ENCODE assay signal across 12 cellular contexts in genomic region chr5:115600771-115601170, GRCh38. TPM values are rescaled to one million over a fixed set of nuclear protein-coding genes. Genes with fewer than 3 reads are reported as not detected.
A peak's percentile ranks its signal among the peaks of the same experiment; 100 is the strongest.
DNase-seq lines count a peak whose midpoint lies in the region; ATAC-seq, FAIRE-seq and TF ChIP-seq lines count a peak whose summit lies in the region.
"Had no signal": no experiment of that assay in that cellular context is flagged by ENCODE, and none has a peak within 500 bp of the region (broad histone marks: within the 10 kb centered on the region; RNA-seq: fewer than 3 reads in every experiment).

No MANE protein-coding gene starts in this region.

- TF ChIP-seq EP300 in GM12878 (IDR thresholded peaks at IDR 0.05; ENCODE audit: borderline replicate concordance in 1 of 2, control insufficient read depth in 1 of 2, low read depth in 2 of 2, low read length in 2 of 2) (no peak), upper lobe of left lung (IDR thresholded peaks at IDR 0.05) (no peak)

- peak overlapping the region; percentile 87; the same call in 1 of the 2 replicates for H3K9ac ChIP-seq in GM12878 (ENCODE audit: control insufficient read depth, insufficient read depth, low read length)

- no peaks in the 10 kb centered on the region for H3K36me3 Mint-ChIP-seq in naive B cell

- no peaks in the 10 kb centered on the region for H4K20me1 ChIP-seq in GM12878 (ENCODE audit: control insufficient read depth, insufficient read depth)

- H3K4me3 ChIP-seq in ACC112 (ENCODE audit: low read depth, low read length) (peak overlapping the region; percentile 97), GM12875 (ENCODE audit: low read depth, low read length) (peak overlapping the region; percentile 8), GM12878 (peak overlapping the region; percentile 66; the same call in 1 of the 2 replicates), upper lobe of left lung (peak overlapping the region in 2 of 4 donors; percentile 79 to 82), adrenal gland (peak overlapping the region in 1 of 4 donors; percentile 61)

- RAD21 ChIA-PET in GM12878 (lab: Charles Lee; ENCODE audit: unreplicated experiment) = interaction anchor here (1.0 to 3.8 kb wide), 7 partner anchors 10 to 60 kb away, joined by 3 to 22 read pairs (median 5); no protein-coding TSS in a partner anchor

- no peaks in the 10 kb centered on the region for H3K9me3 Mint-ChIP-seq in naive B cell

- no peak for FAIRE-seq in GM12878 (lab: Jason Lieb, UNC)
- FAIRE-seq: HepG2 had no signal

- H2AFZ ChIP-seq in ACC112 (ENCODE audit: low read length, unreplicated experiment) (no peak overlapping the region), GM12878 (ENCODE audit: control insufficient read depth, low read depth, low read length) (no peak overlapping the region)

- H3K27me3 ChIP-seq in ACC112 (ENCODE audit: insufficient read depth, low read length) (no peaks in the 10 kb centered on the region), GM12878 (replicated peaks in 1 of 2; ENCODE audit: control insufficient read depth in 2 of 2, insufficient read depth in 2 of 2, low read length in 1 of 2) (no peaks in the 10 kb centered on the region), upper lobe of left lung (no peaks in the 10 kb centered on the region), adrenal gland (no peaks in the 10 kb centered on the region)

- H3K4me1 Mint-ChIP-seq in naive B cell = peaks cover 24 to 45% (median 37%) of the 10 kb centered on the region in 3 donors

- 62% methylated on average over 3 of the region's 3 CpGs for WGBS in GM12878 (ENCODE audit: insufficient coverage, insufficient replicate concordance, low lambda C conversion rate, missing lambda C conversion rate)
- WGBS in upper lobe of left lung, 2 donors = 89 to 92% methylated on average over 3 of the region's 3 CpGs
- 83 to 95% (median 94%) methylated on average over 3 of the region's 3 CpGs for WGBS in adrenal gland, 4 donors

- peaks cover 23% of the 10 kb centered on the region for H3K4me1 ChIP-seq in ACC112 (ENCODE audit: control insufficient read depth, insufficient read depth, low read length, unreplicated experiment)
- H3K4me1 ChIP-seq in GM12878 (ENCODE audit: control insufficient read depth, insufficient read depth, low read length) = peaks cover 22% of the 10 kb centered on the region
- peaks cover 21 to 34% (median 28%) of the 10 kb centered on the region in 4 donors for H3K4me1 ChIP-seq in upper lobe of left lung
- H3K4me1 ChIP-seq in adrenal gland (replicated peaks in 1 of 2) = peaks cover 0 to 39% of the 10 kb centered on the region in 2 donors

- CTCF ChIA-PET in GM12878 (lab: Yijun Ruan, JAX) = interaction anchor here (1.1 to 6.2 kb wide), 8 partner anchors 10 to 239 kb away, joined by 3 to 38 read pairs (median 4); no protein-coding TSS in a partner anchor

- 0 out of 2 replicates have a peak, but pooled peaks cover 5% of the 10 kb centered on the region for H3K36me3 ChIP-seq in ACC112 (ENCODE audit: insufficient read depth, low read length)
- H3K36me3 ChIP-seq in GM12878 (ENCODE audit: control insufficient read depth in 2 of 2, insufficient read depth in 2 of 2, low read length in 1 of 2) = no peaks in the 10 kb centered on the region
- H3K36me3 ChIP-seq in upper lobe of left lung = no peaks in the 10 kb centered on the region
- no peaks in the 10 kb centered on the region for H3K36me3 ChIP-seq in adrenal gland (replicated peaks in 1 of 2)

- intact Hi-C loops in GM12878 (cut with micrococcal nuclease; ENCODE audit: unreplicated experiment) = no loop called here
- intact Hi-C loops in adrenal gland (cut with DNase I) = no loop called here

- SMC1A ChIA-PET in GM12878 (lab: Charles Lee; ENCODE audit: uncharacterized antibody, unreplicated experiment) = interaction anchor here (0.7 to 7.6 kb wide), 11 partner anchors 11 to 474 kb away, joined by 3 to 48 read pairs (median 5); partner anchors contain the start of gene TMED7

- H3K4me2 ChIP-seq in GM12878 (ENCODE audit: control insufficient read depth, insufficient read depth) = peak overlapping the region; percentile 83

- DNase-seq in GM12878 (ENCODE audit: low read depth, low spot score) (no peak), naive B cell (no peak), upper lobe of left lung (no peak), adrenal gland (no peak)
- no peak for DNase-seq in stimulated activated CD4-positive, alpha-beta T cell treated with anti-CD3 and anti-CD28 coated beads, Interleukin-4, amount 100 ng/mL, for 24 hours
- DNase-seq: activated CD4-positive, CD25-positive, alpha-beta regulatory T cell treated with anti-CD3 and anti-CD28 coated beads, Interleukin-2, amount 50 U/mL, for 72 hours; glutamatergic neuron; midbrain had no signal

- in situ Hi-C loops in GM12878 (cut with MboI) = no loop called here

- peak overlapping the region; percentile 67; the same call in 1 of the 2 replicates for H3K27ac ChIP-seq in ACC112 (ENCODE audit: low read depth, low read length)
- H3K27ac ChIP-seq in GM12878 (ENCODE audit: control insufficient read depth, insufficient read depth) = peak overlapping the region; percentile 94; the same call in 1 of the 2 replicates
- no peak overlapping the region for H3K27ac ChIP-seq in upper lobe of left lung
- no peak overlapping the region for H3K27ac ChIP-seq in adrenal gland

- POLR2A ChIA-PET in GM12878 (lab: Charles Lee) = interaction anchor here (1.0 to 2.5 kb wide), 9 partner anchors 9 to 58 kb away, joined by 3 to 27 read pairs (median 4); partner anchors contain the start of gene TMED7

- TF ChIP-seq POLR2A in GM12878 (IDR thresholded peaks at IDR 0.05; ENCODE audit: low read depth, low read length) = no peak
- no peak for TF ChIP-seq POLR2A in upper lobe of left lung (IDR thresholded peaks at IDR 0.05)
- no peak for TF ChIP-seq POLR2A in adrenal gland (IDR thresholded peaks at IDR 0.05)

- ATAC-seq in GM12878 (no peak), naive B cell (ENCODE audit: low read depth in 2 of 2) (no peak), upper lobe of left lung (ENCODE audit: low FRiP score in 2 of 2) (no peak), GM18861 (IDR thresholded peaks at IDR 0.05; ENCODE audit: unreplicated experiment) (no peak)
- ATAC-seq: HepG2 had no signal

- no peaks in the 10 kb centered on the region for H3K27me3 Mint-ChIP-seq in naive B cell

- no peak for TF ChIP-seq CTCF in GM12875 (IDR thresholded peaks at IDR 0.05; ENCODE audit: borderline replicate concordance, insufficient read depth, low read depth, low read length)
- TF ChIP-seq CTCF in GM12878 (IDR thresholded peaks at IDR 0.05 in 2 of 3, conservative IDR thresholded peaks at IDR 0.05 in 1 of 3; ENCODE audit: control insufficient read depth in 2 of 3, extremely low read depth in 1 of 3, insufficient read depth in 1 of 3, low read depth in 3 of 3, low read length in 3 of 3) = no peak
- no peak for TF ChIP-seq CTCF in upper lobe of left lung (IDR thresholded peaks at IDR 0.05)
- no peak for TF ChIP-seq CTCF in adrenal gland (IDR thresholded peaks at IDR 0.05)

- H3K9me3 ChIP-seq in GM12878 (replicated peaks; ENCODE audit: control insufficient read depth, insufficient read depth, low read length) (no peaks in the 10 kb centered on the region), upper lobe of left lung (no peaks in the 10 kb centered on the region), adrenal gland (replicated peaks in 1 of 3) (no peaks in the 10 kb centered on the region)

- H3K27ac Mint-ChIP-seq in naive B cell = peak overlapping the region in 5 of 6 donors; percentile 72 to 91 (median 86)

- H3K4me3 Mint-ChIP-seq in naive B cell = peak overlapping the region; percentile 21 to 80 (median 68)

- no peak for TF ChIP-seq RAD21 in GM12878 (IDR thresholded peaks at IDR 0.05; ENCODE audit: insufficient read depth, low read depth, low read length)

- no TSS peak for BruUV-seq in GM12878 (replicated peaks; lab: Mats Ljungman, UMichigan)

- H3K79me2 ChIP-seq in ACC112 (ENCODE audit: control insufficient read depth, insufficient read depth, low read length, unreplicated experiment) (peaks cover 53% of the 10 kb centered on the region), GM12878 (ENCODE audit: control insufficient read depth, insufficient read depth, low read length) (peaks cover 32% of the 10 kb centered on the region)

RNA-seq across cellular contexts. Expression of gene TICAM2, which starts 1.5 kb away (rescaled TPM):
- total RNA-seq in GM12878 (2013; cell fraction: nucleolus; rRNA removed) = 1.2 TPM in 2 replicates
- total RNA-seq in GM12878 (2014; rRNA removed) (2.5 and 3.5 TPM in 2 replicates), GM12878 (2014; rRNA removed; fragmentation: Illumina TruSeq; extraction: Trizol) (5.9 and 6.3 TPM in 2 replicates), GM12878 (2021) (5.6 and 6.2 TPM in 2 replicates), upper lobe of left lung (1 to 10 TPM in 4 of 6 donors, under 1 TPM in 2; 0.30 to 6.7 (median 1.8) TPM), adrenal gland (1 to 10 TPM; 1.8 to 9.3 (median 4.5) TPM)
- polyA plus RNA-seq in GM12878 (2011; ENCODE audit: low read depth) = 2.9 TPM
- polyA plus RNA-seq in GM12878 (2011; rRNA removed) (0.12 and 0.14 TPM in 2 replicates), GM12878 (2014; fragmentation: Illumina TruSeq; extraction: Trizol) (7.0 and 7.9 TPM in 2 replicates), GM12878 (2014; fragmentation: Nextera tagmentation; extraction: Ambion mirVana) (1 to 10 TPM; 1.8 to 2.3 TPM), GM12878 (2014; rRNA removed) (2.5 and 2.7 TPM in 2 replicates), GM12878 (2016; fragmentation: Nextera tagmentation; extraction: Ambion mirVana) (1 to 10 TPM; 3.3 to 4.3 TPM), naive B cell (ENCODE audit: low read depth in 6 of 6) (1 to 10 TPM in 3 of 6 donors, under 1 TPM in 2, not detected in 1; 0.89 to 2.3 (median 1.3) TPM), adrenal gland (1 to 10 TPM; 2.3 to 2.7 (median 2.7) TPM)
- 0.10 and 0.16 TPM in 2 replicates for polyA plus RNA-seq in GM12878 (2011; cell fraction: cytosol; rRNA removed)
- 0.13 and 0.31 TPM in 2 replicates for polyA plus RNA-seq in GM12878 (2011; cell fraction: nucleus; rRNA removed)
- 2.6 and 4.1 TPM in 2 replicates for polyA plus RNA-seq in GM12878 (2012)
- 0.05 TPM in 1 of 2 replicates, not detected in the other for polyA minus RNA-seq in GM12878 (2011; rRNA and poly(A)+ RNA removed)
- 0.31 and 0.40 TPM in 2 replicates for polyA minus RNA-seq in GM12878 (2011; cell fraction: cytosol; rRNA and poly(A)+ RNA removed)
- 0.97 and 1.1 TPM in 2 replicates for polyA minus RNA-seq in GM12878 (2011; cell fraction: nucleus; rRNA and poly(A)+ RNA removed)
- polyA plus RNA-seq: HepG2 had no signal

RNA-seq across cellular contexts. Expression of gene TMED7, which starts 25.1 kb away (rescaled TPM):
- 43.2 and 44.6 TPM in 2 replicates for total RNA-seq in GM12878 (2013; cell fraction: nucleolus; rRNA removed)
- 21.9 and 28.3 TPM in 2 replicates for total RNA-seq in GM12878 (2014; rRNA removed)
- 26.0 and 26.2 TPM in 2 replicates for total RNA-seq in GM12878 (2014; rRNA removed; fragmentation: Illumina TruSeq; extraction: Trizol)
- total RNA-seq in GM12878 (2021) = 35.6 and 37.0 TPM in 2 replicates
- polyA plus RNA-seq in GM12878 (2011; ENCODE audit: low read depth) = 7.4 TPM
- 24.3 and 37.2 TPM in 2 replicates for polyA plus RNA-seq in GM12878 (2011; rRNA removed)
- 17.2 and 25.6 TPM in 2 replicates for polyA plus RNA-seq in GM12878 (2011; cell fraction: cytosol; rRNA removed)
- 8.5 and 12.6 TPM in 2 replicates for polyA plus RNA-seq in GM12878 (2011; cell fraction: nucleus; rRNA removed)
- polyA plus RNA-seq in GM12878 (2012) = 17.9 and 23.0 TPM in 2 replicates
- polyA plus RNA-seq in GM12878 (2014; fragmentation: Illumina TruSeq; extraction: Trizol) = 18.8 and 26.9 TPM in 2 replicates
- 10 to 100 TPM in 1 of 2 experiments, 1 to 10 TPM in 1; 8.0 to 10.3 TPM for polyA plus RNA-seq in GM12878 (2014; fragmentation: Nextera tagmentation; extraction: Ambion mirVana)
- 26.0 and 37.3 TPM in 2 replicates for polyA plus RNA-seq in GM12878 (2014; rRNA removed)
- 10 to 100 TPM; 29.1 to 29.7 TPM for polyA plus RNA-seq in GM12878 (2016; fragmentation: Nextera tagmentation; extraction: Ambion mirVana)
- polyA minus RNA-seq in GM12878 (2011; rRNA and poly(A)+ RNA removed) = 15.8 and 23.5 TPM in 2 replicates
- polyA minus RNA-seq in GM12878 (2011; cell fraction: cytosol; rRNA and poly(A)+ RNA removed) = 10.3 and 13.8 TPM in 2 replicates
- polyA minus RNA-seq in GM12878 (2011; cell fraction: nucleus; rRNA and poly(A)+ RNA removed) = 13.1 and 22.6 TPM in 2 replicates
- polyA plus RNA-seq in naive B cell (ENCODE audit: low read depth in 6 of 6) = 10 to 100 TPM; 15.6 to 43.4 (median 27.8) TPM
- total RNA-seq in upper lobe of left lung = 100 to 1,000 TPM in 3 of 6 donors, 10 to 100 TPM in 3; 16.8 to 116 (median 99.6) TPM
- 100 to 1,000 TPM in 3 of 8 donors, 10 to 100 TPM in 5; 45.8 to 205 (median 94.3) TPM for total RNA-seq in adrenal gland
- polyA plus RNA-seq in adrenal gland = 100 to 1,000 TPM in 1 of 3 donors, 10 to 100 TPM in 1, 1 to 10 TPM in 1; 9.3 to 123 (median 13.5) TPM

RNA-seq across cellular contexts. Expression of gene FEM1C, which starts 56.2 kb away (rescaled TPM):
- 26.1 and 26.4 TPM in 2 replicates for total RNA-seq in GM12878 (2013; cell fraction: nucleolus; rRNA removed)
- 9.8 and 11.6 TPM in 2 replicates for total RNA-seq in GM12878 (2014; rRNA removed)
- total RNA-seq in GM12878 (2014; rRNA removed; fragmentation: Illumina TruSeq; extraction: Trizol) = 8.2 and 8.5 TPM in 2 replicates
- total RNA-seq in GM12878 (2021) = 10.3 and 10.9 TPM in 2 replicates
- polyA plus RNA-seq in GM12878 (2011; ENCODE audit: low read depth) = 6.6 TPM
- 15.6 and 20.1 TPM in 2 replicates for polyA plus RNA-seq in GM12878 (2011; rRNA removed)
- 4.9 and 7.5 TPM in 2 replicates for polyA plus RNA-seq in GM12878 (2011; cell fraction: cytosol; rRNA removed)
- 4.7 and 5.6 TPM in 2 replicates for polyA plus RNA-seq in GM12878 (2011; cell fraction: nucleus; rRNA removed)
- polyA plus RNA-seq in GM12878 (2012) = 10.1 and 11.3 TPM in 2 replicates
- 8.9 and 10.7 TPM in 2 replicates for polyA plus RNA-seq in GM12878 (2014; fragmentation: Illumina TruSeq; extraction: Trizol)
- polyA plus RNA-seq in GM12878 (2014; fragmentation: Nextera tagmentation; extraction: Ambion mirVana) = 1 to 10 TPM; 1.9 to 7.1 TPM
- polyA plus RNA-seq in GM12878 (2014; rRNA removed) = 4.7 and 5.7 TPM in 2 replicates
- 1 to 10 TPM; 7.2 to 7.4 TPM for polyA plus RNA-seq in GM12878 (2016; fragmentation: Nextera tagmentation; extraction: Ambion mirVana)
- 17.5 and 24.4 TPM in 2 replicates for polyA minus RNA-seq in GM12878 (2011; rRNA and poly(A)+ RNA removed)
- polyA minus RNA-seq in GM12878 (2011; cell fraction: cytosol; rRNA and poly(A)+ RNA removed) = 7.6 and 7.9 TPM in 2 replicates
- 10.2 and 11.9 TPM in 2 replicates for polyA minus RNA-seq in GM12878 (2011; cell fraction: nucleus; rRNA and poly(A)+ RNA removed)
- polyA plus RNA-seq in naive B cell (ENCODE audit: low read depth in 6 of 6) = 1 to 10 TPM in 5 of 6 donors, not detected in 1; 1.2 to 2.7 (median 1.6) TPM
- 10 to 100 TPM in 5 of 6 donors, 1 to 10 TPM in 1; 9.7 to 39.8 (median 24.5) TPM for total RNA-seq in upper lobe of left lung
- total RNA-seq in adrenal gland = 10 to 100 TPM in 6 of 8 donors, 1 to 10 TPM in 2; 5.1 to 14.7 (median 12.4) TPM
- polyA plus RNA-seq in adrenal gland = 10 to 100 TPM in 1 of 3 donors, 1 to 10 TPM in 2; 4.5 to 15.5 (median 5.8) TPM

Comparison
In these comparisons a context has a peak if more than half of its experiments do, and no peak if none do; other contexts are left out.
1. H3K27ac ChIP-seq: peak in ACC112 (single experiment) and GM12878 (single experiment); none in upper lobe of left lung (0 of 4) and adrenal gland (0 of 5).